Comparison of ENCODE assay signal across 2 cellular contexts in the genomic region with DNA sequence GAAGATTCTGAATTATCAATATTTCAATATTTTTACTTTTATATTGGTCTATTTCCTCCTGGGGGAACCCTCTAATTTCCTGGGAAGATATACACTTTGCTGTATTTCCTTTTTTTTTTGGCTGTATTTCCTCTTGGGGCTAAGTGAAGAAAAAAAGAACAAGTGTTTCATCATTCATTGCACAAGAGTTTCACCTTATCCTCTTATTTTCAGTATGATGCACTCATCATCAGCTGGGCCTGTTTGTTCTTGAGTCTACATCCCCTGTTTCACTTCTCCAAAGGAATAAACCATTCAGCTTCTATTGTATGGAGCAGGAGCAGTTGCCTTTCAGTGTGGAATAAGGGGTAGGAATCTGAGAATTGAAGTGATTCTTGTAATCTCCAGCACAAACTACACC.
TF ChIP-seq lines count a peak whose summit lies in the region.

No MANE protein-coding gene starts in this region.

TF ChIP-seq in GM23338, 12 proteins besides CTCF, POLR2A, EP300 and RAD21 (continued from another document):
- TF ChIP-seq, protein P1, sequence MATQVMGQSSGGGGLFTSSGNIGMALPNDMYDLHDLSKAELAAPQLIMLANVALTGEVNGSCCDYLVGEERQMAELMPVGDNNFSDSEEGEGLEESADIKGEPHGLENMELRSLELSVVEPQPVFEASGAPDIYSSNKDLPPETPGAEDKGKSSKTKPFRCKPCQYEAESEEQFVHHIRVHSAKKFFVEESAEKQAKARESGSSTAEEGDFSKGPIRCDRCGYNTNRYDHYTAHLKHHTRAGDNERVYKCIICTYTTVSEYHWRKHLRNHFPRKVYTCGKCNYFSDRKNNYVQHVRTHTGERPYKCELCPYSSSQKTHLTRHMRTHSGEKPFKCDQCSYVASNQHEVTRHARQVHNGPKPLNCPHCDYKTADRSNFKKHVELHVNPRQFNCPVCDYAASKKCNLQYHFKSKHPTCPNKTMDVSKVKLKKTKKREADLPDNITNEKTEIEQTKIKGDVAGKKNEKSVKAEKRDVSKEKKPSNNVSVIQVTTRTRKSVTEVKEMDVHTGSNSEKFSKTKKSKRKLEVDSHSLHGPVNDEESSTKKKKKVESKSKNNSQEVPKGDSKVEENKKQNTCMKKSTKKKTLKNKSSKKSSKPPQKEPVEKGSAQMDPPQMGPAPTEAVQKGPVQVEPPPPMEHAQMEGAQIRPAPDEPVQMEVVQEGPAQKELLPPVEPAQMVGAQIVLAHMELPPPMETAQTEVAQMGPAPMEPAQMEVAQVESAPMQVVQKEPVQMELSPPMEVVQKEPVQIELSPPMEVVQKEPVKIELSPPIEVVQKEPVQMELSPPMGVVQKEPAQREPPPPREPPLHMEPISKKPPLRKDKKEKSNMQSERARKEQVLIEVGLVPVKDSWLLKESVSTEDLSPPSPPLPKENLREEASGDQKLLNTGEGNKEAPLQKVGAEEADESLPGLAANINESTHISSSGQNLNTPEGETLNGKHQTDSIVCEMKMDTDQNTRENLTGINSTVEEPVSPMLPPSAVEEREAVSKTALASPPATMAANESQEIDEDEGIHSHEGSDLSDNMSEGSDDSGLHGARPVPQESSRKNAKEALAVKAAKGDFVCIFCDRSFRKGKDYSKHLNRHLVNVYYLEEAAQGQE (IDR thresholded peaks at IDR 0.05; ENCODE audit: unreplicated experiment): no peak
- TF ChIP-seq, protein P2, sequence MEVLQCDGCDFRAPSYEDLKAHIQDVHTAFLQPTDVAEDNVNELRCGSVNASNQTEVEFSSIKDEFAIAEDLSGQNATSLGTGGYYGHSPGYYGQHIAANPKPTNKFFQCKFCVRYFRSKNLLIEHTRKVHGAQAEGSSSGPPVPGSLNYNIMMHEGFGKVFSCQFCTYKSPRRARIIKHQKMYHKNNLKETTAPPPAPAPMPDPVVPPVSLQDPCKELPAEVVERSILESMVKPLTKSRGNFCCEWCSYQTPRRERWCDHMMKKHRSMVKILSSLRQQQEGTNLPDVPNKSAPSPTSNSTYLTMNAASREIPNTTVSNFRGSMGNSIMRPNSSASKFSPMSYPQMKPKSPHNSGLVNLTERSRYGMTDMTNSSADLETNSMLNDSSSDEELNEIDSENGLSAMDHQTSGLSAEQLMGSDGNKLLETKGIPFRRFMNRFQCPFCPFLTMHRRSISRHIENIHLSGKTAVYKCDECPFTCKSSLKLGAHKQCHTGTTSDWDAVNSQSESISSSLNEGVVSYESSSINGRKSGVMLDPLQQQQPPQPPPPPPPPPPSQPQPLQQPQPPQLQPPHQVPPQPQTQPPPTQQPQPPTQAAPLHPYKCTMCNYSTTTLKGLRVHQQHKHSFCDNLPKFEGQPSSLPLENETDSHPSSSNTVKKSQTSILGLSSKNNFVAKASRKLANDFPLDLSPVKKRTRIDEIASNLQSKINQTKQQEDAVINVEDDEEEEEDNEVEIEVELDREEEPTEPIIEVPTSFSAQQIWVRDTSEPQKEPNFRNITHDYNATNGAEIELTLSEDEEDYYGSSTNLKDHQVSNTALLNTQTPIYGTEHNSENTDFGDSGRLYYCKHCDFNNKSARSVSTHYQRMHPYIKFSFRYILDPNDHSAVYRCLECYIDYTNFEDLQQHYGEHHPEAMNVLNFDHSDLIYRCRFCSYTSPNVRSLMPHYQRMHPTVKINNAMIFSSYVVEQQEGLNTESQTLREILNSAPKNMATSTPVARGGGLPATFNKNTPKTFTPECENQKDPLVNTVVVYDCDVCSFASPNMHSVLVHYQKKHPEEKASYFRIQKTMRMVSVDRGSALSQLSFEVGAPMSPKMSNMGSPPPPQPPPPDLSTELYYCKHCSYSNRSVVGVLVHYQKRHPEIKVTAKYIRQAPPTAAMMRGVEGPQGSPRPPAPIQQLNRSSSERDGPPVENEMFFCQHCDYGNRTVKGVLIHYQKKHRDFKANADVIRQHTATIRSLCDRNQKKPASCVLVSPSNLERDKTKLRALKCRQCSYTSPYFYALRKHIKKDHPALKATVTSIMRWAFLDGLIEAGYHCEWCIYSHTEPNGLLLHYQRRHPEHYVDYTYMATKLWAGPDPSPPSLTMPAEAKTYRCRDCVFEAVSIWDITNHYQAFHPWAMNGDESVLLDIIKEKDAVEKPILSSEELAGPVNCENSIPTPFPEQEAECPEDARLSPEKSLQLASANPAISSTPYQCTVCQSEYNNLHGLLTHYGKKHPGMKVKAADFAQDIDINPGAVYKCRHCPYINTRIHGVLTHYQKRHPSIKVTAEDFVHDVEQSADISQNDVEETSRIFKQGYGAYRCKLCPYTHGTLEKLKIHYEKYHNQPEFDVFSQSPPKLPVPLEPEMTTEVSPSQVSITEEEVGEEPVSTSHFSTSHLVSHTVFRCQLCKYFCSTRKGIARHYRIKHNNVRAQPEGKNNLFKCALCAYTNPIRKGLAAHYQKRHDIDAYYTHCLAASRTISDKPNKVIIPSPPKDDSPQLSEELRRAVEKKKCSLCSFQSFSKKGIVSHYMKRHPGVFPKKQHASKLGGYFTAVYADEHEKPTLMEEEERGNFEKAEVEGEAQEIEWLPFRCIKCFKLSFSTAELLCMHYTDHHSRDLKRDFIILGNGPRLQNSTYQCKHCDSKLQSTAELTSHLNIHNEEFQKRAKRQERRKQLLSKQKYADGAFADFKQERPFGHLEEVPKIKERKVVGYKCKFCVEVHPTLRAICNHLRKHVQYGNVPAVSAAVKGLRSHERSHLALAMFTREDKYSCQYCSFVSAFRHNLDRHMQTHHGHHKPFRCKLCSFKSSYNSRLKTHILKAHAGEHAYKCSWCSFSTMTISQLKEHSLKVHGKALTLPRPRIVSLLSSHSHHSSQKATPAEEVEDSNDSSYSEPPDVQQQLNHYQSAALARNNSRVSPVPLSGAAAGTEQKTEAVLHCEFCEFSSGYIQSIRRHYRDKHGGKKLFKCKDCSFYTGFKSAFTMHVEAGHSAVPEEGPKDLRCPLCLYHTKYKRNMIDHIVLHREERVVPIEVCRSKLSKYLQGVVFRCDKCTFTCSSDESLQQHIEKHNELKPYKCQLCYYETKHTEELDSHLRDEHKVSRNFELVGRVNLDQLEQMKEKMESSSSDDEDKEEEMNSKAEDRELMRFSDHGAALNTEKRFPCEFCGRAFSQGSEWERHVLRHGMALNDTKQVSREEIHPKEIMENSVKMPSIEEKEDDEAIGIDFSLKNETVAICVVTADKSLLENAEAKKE (CRISPR knock-in tag; IDR thresholded peaks at IDR 0.05): no peak
- TF ChIP-seq EZH2 (IDR thresholded peaks at IDR 0.05; ENCODE audit: low read depth, unreplicated experiment) (no peak), EZH2phosphoT487 (IDR thresholded peaks at IDR 0.05; ENCODE audit: unreplicated experiment) (no peak), NANOG (IDR thresholded peaks at IDR 0.05; ENCODE audit: borderline replicate concordance) (no peak)
TF ChIP-seq in GM23338: peak in this region for 0.

TF ChIP-seq in K562, 482 proteins besides CTCF, POLR2A, EP300 and RAD21 (continued from another document):
- TF ChIP-seq, protein P3, sequence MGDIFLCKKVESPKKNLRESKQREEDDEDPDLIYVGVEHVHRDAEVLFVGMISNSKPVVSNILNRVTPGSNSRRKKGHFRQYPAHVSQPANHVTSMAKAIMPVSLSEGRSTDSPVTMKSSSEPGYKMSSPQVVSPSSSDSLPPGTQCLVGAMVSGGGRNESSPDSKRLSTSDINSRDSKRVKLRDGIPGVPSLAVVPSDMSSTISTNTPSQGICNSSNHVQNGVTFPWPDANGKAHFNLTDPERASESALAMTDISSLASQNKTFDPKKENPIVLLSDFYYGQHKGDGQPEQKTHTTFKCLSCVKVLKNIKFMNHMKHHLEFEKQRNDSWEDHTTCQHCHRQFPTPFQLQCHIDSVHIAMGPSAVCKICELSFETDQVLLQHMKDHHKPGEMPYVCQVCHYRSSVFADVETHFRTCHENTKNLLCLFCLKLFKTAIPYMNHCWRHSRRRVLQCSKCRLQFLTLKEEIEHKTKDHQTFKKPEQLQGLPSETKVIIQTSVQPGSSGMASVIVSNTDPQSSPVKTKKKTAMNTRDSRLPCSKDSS (IDR thresholded peaks at IDR 0.05; ENCODE audit: low read depth, partially characterized antibody): no peak
- no peak for TF ChIP-seq RFX5 (IDR thresholded peaks at IDR 0.05; ENCODE audit: low read depth, low read length)
- TF ChIP-seq, protein P4, sequence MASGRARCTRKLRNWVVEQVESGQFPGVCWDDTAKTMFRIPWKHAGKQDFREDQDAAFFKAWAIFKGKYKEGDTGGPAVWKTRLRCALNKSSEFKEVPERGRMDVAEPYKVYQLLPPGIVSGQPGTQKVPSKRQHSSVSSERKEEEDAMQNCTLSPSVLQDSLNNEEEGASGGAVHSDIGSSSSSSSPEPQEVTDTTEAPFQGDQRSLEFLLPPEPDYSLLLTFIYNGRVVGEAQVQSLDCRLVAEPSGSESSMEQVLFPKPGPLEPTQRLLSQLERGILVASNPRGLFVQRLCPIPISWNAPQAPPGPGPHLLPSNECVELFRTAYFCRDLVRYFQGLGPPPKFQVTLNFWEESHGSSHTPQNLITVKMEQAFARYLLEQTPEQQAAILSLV (tag; IDR thresholded peaks at IDR 0.05): peak; percentile 37; the same call in 1 of the 2 replicates
- TF ChIP-seq MTA2 (IDR thresholded peaks at IDR 0.05; ENCODE audit: low read depth): no peak
- no peak for TF ChIP-seq PCBP2 (IDR thresholded peaks at IDR 0.05; ENCODE audit: low read depth, low read length, poor library complexity, severe bottlenecking)
- no peak for TF ChIP-seq HDAC6 (IDR thresholded peaks at IDR 0.05; ENCODE audit: low read depth, low read length)
- no peak for TF ChIP-seq RBM39 (optimal IDR thresholded peaks at IDR 0.05; ENCODE audit: low read depth, low read length)
- TF ChIP-seq, protein P5, sequence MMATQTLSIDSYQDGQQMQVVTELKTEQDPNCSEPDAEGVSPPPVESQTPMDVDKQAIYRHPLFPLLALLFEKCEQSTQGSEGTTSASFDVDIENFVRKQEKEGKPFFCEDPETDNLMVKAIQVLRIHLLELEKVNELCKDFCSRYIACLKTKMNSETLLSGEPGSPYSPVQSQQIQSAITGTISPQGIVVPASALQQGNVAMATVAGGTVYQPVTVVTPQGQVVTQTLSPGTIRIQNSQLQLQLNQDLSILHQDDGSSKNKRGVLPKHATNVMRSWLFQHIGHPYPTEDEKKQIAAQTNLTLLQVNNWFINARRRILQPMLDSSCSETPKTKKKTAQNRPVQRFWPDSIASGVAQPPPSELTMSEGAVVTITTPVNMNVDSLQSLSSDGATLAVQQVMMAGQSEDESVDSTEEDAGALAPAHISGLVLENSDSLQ (IDR thresholded peaks at IDR 0.05): no peak
- TF ChIP-seq CEBPB (tag; IDR thresholded peaks at IDR 0.05): 0 out of 2 replicates have a peak, but pooled peaks have one; percentile 9
- TF ChIP-seq, protein P6, sequence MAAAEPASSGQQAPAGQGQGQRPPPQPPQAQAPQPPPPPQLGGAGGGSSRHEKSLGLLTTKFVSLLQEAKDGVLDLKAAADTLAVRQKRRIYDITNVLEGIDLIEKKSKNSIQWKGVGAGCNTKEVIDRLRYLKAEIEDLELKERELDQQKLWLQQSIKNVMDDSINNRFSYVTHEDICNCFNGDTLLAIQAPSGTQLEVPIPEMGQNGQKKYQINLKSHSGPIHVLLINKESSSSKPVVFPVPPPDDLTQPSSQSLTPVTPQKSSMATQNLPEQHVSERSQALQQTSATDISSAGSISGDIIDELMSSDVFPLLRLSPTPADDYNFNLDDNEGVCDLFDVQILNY (CRISPR knock-in tag; IDR thresholded peaks at IDR 0.05): no peak
- no peak for TF ChIP-seq ARHGAP35 (IDR thresholded peaks at IDR 0.05; ENCODE audit: partially characterized antibody)
- no peak for TF ChIP-seq ZNF263 (CRISPR knock-in tag; IDR thresholded peaks at IDR 0.05; ENCODE audit: borderline replicate concordance)
- no peak for TF ChIP-seq HEY1 (CRISPR knock-in tag; IDR thresholded peaks at IDR 0.05; ENCODE audit: borderline replicate concordance)
